In the genomic region with DNA sequence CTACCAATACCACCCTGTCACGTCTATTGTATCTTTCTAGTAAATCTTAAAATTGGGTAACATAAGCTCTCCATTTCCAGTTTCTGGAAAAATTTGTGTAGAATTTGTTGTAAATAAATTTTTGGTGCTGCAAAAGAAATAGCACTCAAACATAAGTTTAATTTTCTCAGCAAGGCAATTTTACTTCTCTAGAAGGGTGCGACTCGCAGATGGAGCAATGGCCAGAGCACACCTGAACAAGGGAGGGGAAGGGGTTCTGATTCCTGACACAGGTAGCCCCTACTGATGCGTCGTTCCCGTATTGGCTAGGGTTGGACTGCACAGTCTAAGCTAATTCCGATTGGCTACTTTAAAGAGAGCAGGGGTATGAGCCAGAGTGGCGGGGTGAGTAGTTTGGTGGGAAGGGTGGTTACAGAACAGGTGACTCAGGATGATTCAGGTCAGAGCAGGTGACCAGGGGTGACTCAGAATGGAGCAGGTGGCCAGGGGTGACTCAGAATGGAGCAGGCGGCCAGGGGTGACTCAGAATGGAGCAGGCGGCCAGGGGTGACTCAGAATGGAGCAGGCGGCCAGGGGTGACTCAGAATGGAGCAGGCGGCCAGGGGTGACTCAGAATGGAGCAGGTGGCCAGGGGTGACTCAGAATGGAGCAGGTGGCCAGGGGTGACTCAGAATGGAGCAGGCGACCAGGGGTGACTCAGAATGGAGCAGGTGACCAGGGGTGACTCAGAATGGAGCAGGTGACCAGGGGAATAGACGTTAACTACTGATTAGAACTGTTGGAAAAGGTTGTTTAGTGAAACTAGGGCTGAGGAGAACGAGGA, we compare ENCODE assay signal across 8 cellular contexts. TPM values are rescaled to one million over a fixed set of nuclear protein-coding genes. Genes with fewer than 3 reads are reported as not detected.
A peak's percentile ranks its signal among the peaks of the same experiment; 100 is the strongest.
DNase-seq lines count a peak whose midpoint lies in the region; ATAC-seq, FAIRE-seq and TF ChIP-seq lines count a peak whose summit lies in the region.
"Not testable (repeated sequence)": the region's sequence is repeated elsewhere in the genome, so short reads cannot be mapped to it uniquely, and the experiment has no call there.

No MANE protein-coding gene starts in this region.

- not testable (repeated sequence) for H3K79me2 ChIP-seq in OCI-LY3 (ENCODE audit: low read length); GM12878 (ENCODE audit: control insufficient read depth, insufficient read depth, low read length)

- SMC1A ChIA-PET in GM12878 (lab: Charles Lee; ENCODE audit: uncharacterized antibody, unreplicated experiment) = not testable (repeated sequence)

- not testable (repeated sequence) for BruUV-seq in GM12878 (replicated peaks; lab: Mats Ljungman, UMichigan)

- DNase-seq in Caki2 (ENCODE audit: low read depth) (peak; percentile 77), GM12878 (ENCODE audit: low read depth, low spot score) (peak; percentile 70), heart left ventricle (peak; percentile 73 to 93 (median 88)), occipital lobe (lab: John Stamatoyannopoulos, UW) (peak; percentile 9)
- peak; percentile 91 for DNase-seq in activated CD4-positive, alpha-beta memory T cell treated with anti-CD3 and anti-CD28 coated beads for 36 hours
- DNase-seq in stimulated activated CD8-positive, alpha-beta memory T cell treated with anti-CD3 and anti-CD28 coated beads, Interleukin-4, amount 100 ng/mL, for 24 hours (ENCODE audit: low read depth) = peak; percentile 67

- H3K9ac ChIP-seq in OCI-LY3 (ENCODE audit: low read length); GM12878 (ENCODE audit: control insufficient read depth, insufficient read depth, low read length): not testable (repeated sequence)

- WGBS in GM12878 (ENCODE audit: insufficient coverage, insufficient replicate concordance, low lambda C conversion rate, missing lambda C conversion rate) = 45% methylated on average over 15 of the region's 15 CpGs
- WGBS in heart left ventricle, 4 donors = 62 to 70% (median 65%) methylated on average over 15 of the region's 15 CpGs

- TF ChIP-seq EP300 in GM12878 (IDR thresholded peaks at IDR 0.05; ENCODE audit: borderline replicate concordance in 1 of 2, control insufficient read depth in 1 of 2, low read depth in 2 of 2, low read length in 2 of 2) = peak; percentile 32 to 62; a peak in 1 of 4 replicates

- H4K20me1 ChIP-seq in OCI-LY3 (ENCODE audit: insufficient read depth, low read length); GM12878 (ENCODE audit: control insufficient read depth, insufficient read depth): not testable (repeated sequence)

- not testable (repeated sequence) for H3K4me2 ChIP-seq in OCI-LY3 (ENCODE audit: low read length); GM12878 (ENCODE audit: control insufficient read depth, insufficient read depth)

- H3K36me3 ChIP-seq in OCI-LY3 (replicated peaks; ENCODE audit: low read depth, low read length); GM12878 (ENCODE audit: control insufficient read depth in 2 of 2, insufficient read depth in 2 of 2, low read length in 1 of 2); heart left ventricle: not testable (repeated sequence)

- not testable (repeated sequence) for TF ChIP-seq POLR2A in GM12878 (IDR thresholded peaks at IDR 0.05; ENCODE audit: low read depth, low read length); heart left ventricle (IDR thresholded peaks at IDR 0.05)

- not testable (repeated sequence) for H3K4me3 ChIP-seq in OCI-LY3 (ENCODE audit: low read length); GM12878; heart left ventricle

- CTCF ChIA-PET in activated CD4-positive, alpha-beta memory T cell treated with anti-CD3 and anti-CD28 coated beads for 36 hours (lab: Charles Lee); GM12878 (lab: Yijun Ruan, JAX): not testable (repeated sequence)

- not testable (repeated sequence) for H3K36me3 Mint-ChIP-seq in activated CD4-positive, alpha-beta memory T cell treated with anti-CD3 and anti-CD28 coated beads for 36 hours

- intact Hi-C loops in activated CD4-positive, alpha-beta memory T cell treated with anti-CD3 and anti-CD28 coated beads for 36 hours (cut with micrococcal nuclease); GM12878 (cut with micrococcal nuclease; ENCODE audit: unreplicated experiment); heart left ventricle (cut with DNase I): not testable (repeated sequence)

- TF ChIP-seq CTCF in OCI-LY3 (IDR thresholded peaks at IDR 0.05; ENCODE audit: low read depth, low read length); GM12878 (IDR thresholded peaks at IDR 0.05 in 2 of 3, conservative IDR thresholded peaks at IDR 0.05 in 1 of 3; ENCODE audit: control insufficient read depth in 2 of 3, extremely low read depth in 1 of 3, insufficient read depth in 1 of 3, low read depth in 3 of 3, low read length in 3 of 3); heart left ventricle (IDR thresholded peaks at IDR 0.05): not testable (repeated sequence)

- FAIRE-seq in GM12878 (lab: Jason Lieb, UNC) = peak; percentile 78

- H3K4me1 ChIP-seq in OCI-LY3 (ENCODE audit: low read length); GM12878 (ENCODE audit: control insufficient read depth, insufficient read depth, low read length); heart left ventricle: not testable (repeated sequence)

- ATAC-seq in HG03378 (IDR thresholded peaks at IDR 0.05; ENCODE audit: unreplicated experiment) = peak; percentile 57
- peak; percentile 58 for ATAC-seq in GM12878
- peak in 1 of 4 donors; percentile 39 for ATAC-seq in heart left ventricle

- peak overlapping the region; percentile 42 for H3K4me3 Mint-ChIP-seq in activated CD4-positive, alpha-beta memory T cell treated with anti-CD3 and anti-CD28 coated beads for 36 hours

- RAD21 ChIA-PET in GM12878 (lab: Charles Lee; ENCODE audit: unreplicated experiment) = not testable (repeated sequence)

- peaks cover 16% of the 10 kb centered on the region; the same call in 1 of the 2 replicates for H3K27me3 ChIP-seq in OCI-LY3 (ENCODE audit: low read depth, low read length)
- H3K27me3 ChIP-seq in GM12878 (replicated peaks in 1 of 2; ENCODE audit: control insufficient read depth in 2 of 2, insufficient read depth in 2 of 2, low read length in 1 of 2); heart left ventricle: not testable (repeated sequence)

- TF ChIP-seq RAD21 in GM12878 (IDR thresholded peaks at IDR 0.05; ENCODE audit: insufficient read depth, low read depth, low read length) = not testable (repeated sequence)

- H3K27ac Mint-ChIP-seq in activated CD4-positive, alpha-beta memory T cell treated with anti-CD3 and anti-CD28 coated beads for 36 hours = peak overlapping the region; percentile 87

- peaks cover 11% of the 10 kb centered on the region for H3K9me3 Mint-ChIP-seq in activated CD4-positive, alpha-beta memory T cell treated with anti-CD3 and anti-CD28 coated beads for 36 hours

- not testable (repeated sequence) for H3K27me3 Mint-ChIP-seq in activated CD4-positive, alpha-beta memory T cell treated with anti-CD3 and anti-CD28 coated beads for 36 hours

- H3K9me3 ChIP-seq in OCI-LY3 (ENCODE audit: insufficient read depth, low read length) = peaks cover 11% of the 10 kb centered on the region
- peaks cover 13% of the 10 kb centered on the region for H3K9me3 ChIP-seq in GM12878 (replicated peaks; ENCODE audit: control insufficient read depth, insufficient read depth, low read length)
- H3K9me3 ChIP-seq in heart left ventricle = peaks cover 0 to 13% (median 6%) of the 10 kb centered on the region in 12 donors

- H2AFZ ChIP-seq in OCI-LY3 (ENCODE audit: low read depth, low read length); GM12878 (ENCODE audit: control insufficient read depth, low read depth, low read length): not testable (repeated sequence)

- in situ Hi-C loops in Caki2 (cut with HindIII; ENCODE audit: low pct_unique_long_range_greater_than_20kb, low sequenced_read_pairs); GM12878 (cut with MboI): not testable (repeated sequence)

- POLR2A ChIA-PET in activated CD4-positive, alpha-beta memory T cell treated with anti-CD3 and anti-CD28 coated beads for 36 hours (lab: Charles Lee); GM12878 (lab: Charles Lee): not testable (repeated sequence)

- not testable (repeated sequence) for H3K4me1 Mint-ChIP-seq in activated CD4-positive, alpha-beta memory T cell treated with anti-CD3 and anti-CD28 coated beads for 36 hours (ENCODE audit: low read depth)

- H3K27ac ChIP-seq in OCI-LY3 (ENCODE audit: low read length) = peak overlapping the region; percentile 75
- H3K27ac ChIP-seq in GM12878 (ENCODE audit: control insufficient read depth, insufficient read depth) = peak overlapping the region; percentile 35
- peak overlapping the region in 3 of 12 donors; percentile 38 to 77 (median 62) for H3K27ac ChIP-seq in heart left ventricle

RNA-seq across cellular contexts. Expression of a gene that starts 32.0 kb away (rescaled TPM):
- total RNA-seq in Caki2 (2014; rRNA removed; shearing (Covaris generic); ENCODE audit: low replicate concordance) = 0.37 and 1.2 TPM in 2 replicates
- under 1 TPM; 0.05 to 0.07 TPM for total RNA-seq in activated CD4-positive, alpha-beta memory T cell treated with anti-CD3 and anti-CD28 coated beads for 36 hours
- total RNA-seq in GM12878 (2013; cell fraction: nucleolus; rRNA removed) = 52.1 and 55.0 TPM in 2 replicates
- 11.5 and 12.4 TPM in 2 replicates for total RNA-seq in GM12878 (2014; rRNA removed)
- total RNA-seq in GM12878 (2014; rRNA removed; fragmentation: Illumina TruSeq; extraction: Trizol) = 6.1 and 6.4 TPM in 2 replicates
- total RNA-seq in GM12878 (2021) = 25.7 and 26.9 TPM in 2 replicates
- polyA plus RNA-seq in GM12878 (2011; ENCODE audit: low read depth) = 4.2 TPM
- 5.1 and 14.7 TPM in 2 replicates for polyA plus RNA-seq in GM12878 (2011; rRNA removed)
- polyA plus RNA-seq in GM12878 (2011; cell fraction: cytosol; rRNA removed) = 10.7 and 18.2 TPM in 2 replicates
- 23.8 and 26.9 TPM in 2 replicates for polyA plus RNA-seq in GM12878 (2011; cell fraction: nucleus; rRNA removed)
- 6.0 and 10.1 TPM in 2 replicates for polyA plus RNA-seq in GM12878 (2012)
- polyA plus RNA-seq in GM12878 (2014; fragmentation: Illumina TruSeq; extraction: Trizol) = 21.0 and 21.5 TPM in 2 replicates
- polyA plus RNA-seq in GM12878 (2014; fragmentation: Nextera tagmentation; extraction: Ambion mirVana) = 1 to 10 TPM; 4.2 to 4.9 TPM
- 8.3 and 9.9 TPM in 2 replicates for polyA plus RNA-seq in GM12878 (2014; rRNA removed)
- polyA plus RNA-seq in GM12878 (2016; fragmentation: Nextera tagmentation; extraction: Ambion mirVana) = 10 to 100 TPM; 11.1 to 13.0 TPM
- 16.6 and 21.5 TPM in 2 replicates for polyA minus RNA-seq in GM12878 (2011; rRNA and poly(A)+ RNA removed)
- 13.9 and 16.1 TPM in 2 replicates for polyA minus RNA-seq in GM12878 (2011; cell fraction: cytosol; rRNA and poly(A)+ RNA removed)
- polyA minus RNA-seq in GM12878 (2011; cell fraction: nucleus; rRNA and poly(A)+ RNA removed) = 8.1 and 10.8 TPM in 2 replicates
- total RNA-seq in heart left ventricle = 100 to 1,000 TPM in 2 of 9 donors, 10 to 100 TPM in 7; 33.3 to 157 (median 61.7) TPM
- polyA plus RNA-seq in heart left ventricle = 10 to 100 TPM; 19.4 to 89.6 TPM
- total RNA-seq in occipital lobe = 17.6 TPM

RNA-seq across cellular contexts. Expression of a gene that starts 45.5 kb away (rescaled TPM):
- total RNA-seq in Caki2 (2014; rRNA removed; shearing (Covaris generic); ENCODE audit: low replicate concordance) = 0.84 and 5.9 TPM in 2 replicates
- 1 to 10 TPM; 5.6 TPM for total RNA-seq in activated CD4-positive, alpha-beta memory T cell treated with anti-CD3 and anti-CD28 coated beads for 36 hours
- total RNA-seq in GM12878 (2013; cell fraction: nucleolus; rRNA removed) = 79.5 and 87.9 TPM in 2 replicates
- total RNA-seq in GM12878 (2014; rRNA removed) = 9.4 and 14.7 TPM in 2 replicates
- total RNA-seq in GM12878 (2014; rRNA removed; fragmentation: Illumina TruSeq; extraction: Trizol) = 13.1 and 14.1 TPM in 2 replicates
- 14.3 and 14.9 TPM in 2 replicates for total RNA-seq in GM12878 (2021)
- 9.2 TPM for polyA plus RNA-seq in GM12878 (2011; ENCODE audit: low read depth)
- polyA plus RNA-seq in GM12878 (2011; rRNA removed) = 14.9 and 19.3 TPM in 2 replicates
- 10.5 and 19.3 TPM in 2 replicates for polyA plus RNA-seq in GM12878 (2011; cell fraction: cytosol; rRNA removed)
- 28.2 and 30.6 TPM in 2 replicates for polyA plus RNA-seq in GM12878 (2011; cell fraction: nucleus; rRNA removed)
- 11.0 and 19.5 TPM in 2 replicates for polyA plus RNA-seq in GM12878 (2012)
- 20.8 and 27.4 TPM in 2 replicates for polyA plus RNA-seq in GM12878 (2014; fragmentation: Illumina TruSeq; extraction: Trizol)
- polyA plus RNA-seq in GM12878 (2014; fragmentation: Nextera tagmentation; extraction: Ambion mirVana) = 1 to 10 TPM; 5.4 to 6.4 TPM
- polyA plus RNA-seq in GM12878 (2014; rRNA removed) = 12.1 and 12.6 TPM in 2 replicates
- 10 to 100 TPM in 1 of 2 experiments, 1 to 10 TPM in 1; 9.0 to 12.9 TPM for polyA plus RNA-seq in GM12878 (2016; fragmentation: Nextera tagmentation; extraction: Ambion mirVana)
- 18.3 and 18.7 TPM in 2 replicates for polyA minus RNA-seq in GM12878 (2011; rRNA and poly(A)+ RNA removed)
- 6.0 and 8.0 TPM in 2 replicates for polyA minus RNA-seq in GM12878 (2011; cell fraction: cytosol; rRNA and poly(A)+ RNA removed)
- polyA minus RNA-seq in GM12878 (2011; cell fraction: nucleus; rRNA and poly(A)+ RNA removed) = 30.0 and 62.4 TPM in 2 replicates
- total RNA-seq in heart left ventricle = 10 to 100 TPM; 27.7 to 49.8 (median 48.4) TPM
- polyA plus RNA-seq in heart left ventricle = 10 to 100 TPM; 14.9 to 37.4 TPM
- total RNA-seq in occipital lobe = 52.4 TPM

Comparison
In these comparisons a context has a peak if more than half of its experiments do, and no peak if none do; other contexts are left out.
1. DNase-seq: peak in every context shown above with its lines; median percentile 91 in activated CD4-positive, alpha-beta memory T cell treated with anti-CD3 and anti-CD28 coated beads for 36 hours; 88 in heart left ventricle; 77 in Caki2; 70 in GM12878; 67 in stimulated activated CD8-positive, alpha-beta memory T cell treated with anti-CD3 and anti-CD28 coated beads, Interleukin-4, amount 100 ng/mL, for 24 hours; 9 in occipital lobe.